Comparison of ENCODE assay signal across 12 cellular contexts in genomic region chr17:40447148-40447644, GRCh38. TPM values are rescaled to one million over a fixed set of nuclear protein-coding genes. Genes with fewer than 3 reads are reported as not detected.
DNase-seq lines count a peak whose midpoint lies in the region; ATAC-seq, FAIRE-seq and TF ChIP-seq lines count a peak whose summit lies in the region.
"Had no signal": no experiment of that assay in that cellular context is flagged by ENCODE, and none has a peak within 500 bp of the region (broad histone marks: within the 10 kb centered on the region; RNA-seq: fewer than 3 reads in every experiment).

No MANE protein-coding gene starts in this region.

- H3K9ac ChIP-seq in adipocyte (ENCODE audit: low read length) = peak overlapping the region; percentile 98
- H3K9ac ChIP-seq in parathyroid adenoma = no peak overlapping the region

- no peaks in the 10 kb centered on the region for H3K9me3 ChIP-seq in A549
- H3K9me3 ChIP-seq in adipocyte (ENCODE audit: control insufficient read depth, low read length) = no peaks in the 10 kb centered on the region
- H3K9me3 ChIP-seq in parathyroid adenoma (ENCODE audit: control insufficient read depth, low read length) = no peaks in the 10 kb centered on the region
- no peaks in the 10 kb centered on the region for H3K9me3 ChIP-seq in WERI-Rb-1 (ENCODE audit: severe bottlenecking)

- H3K4me3 ChIP-seq in A549 (peak overlapping the region; percentile 78), adipocyte (ENCODE audit: low read length) (peak overlapping the region; percentile 90), foreskin fibroblast (ENCODE audit: low read depth in 1 of 2, low read length in 2 of 2) (peak overlapping the region; percentile 62 to 74), parathyroid adenoma (ENCODE audit: low read depth, low read length) (no peak overlapping the region), WERI-Rb-1 (ENCODE audit: low read depth, low read length) (no peak overlapping the region)

- TF ChIP-seq POLR2A in A549 (IDR thresholded peaks at IDR 0.05; ENCODE audit: low read length) = no peak

- no peak for TF ChIP-seq RAD21 in A549 (conservative IDR thresholded peaks at IDR 0.05 in 1 of 2, IDR thresholded peaks at IDR 0.05 in 1 of 2)

- H3K36me3 ChIP-seq in adipocyte (ENCODE audit: control insufficient read depth, insufficient read depth, low read length, severe bottlenecking) (peaks cover 11% of the 10 kb centered on the region), parathyroid adenoma (ENCODE audit: control insufficient read depth, insufficient read depth, low read length) (no peaks in the 10 kb centered on the region), WERI-Rb-1 (peaks cover under 1% of the 10 kb centered on the region)

- ATAC-seq in A549 (no peak), GM21619 (IDR thresholded peaks at IDR 0.05; ENCODE audit: unreplicated experiment) (no peak)
- ATAC-seq in stimulated activated naive CD8-positive, alpha-beta T cell treated with anti-CD3 and anti-CD28 coated beads, Interleukin-15, Interleukin-2, amounts not matched to agents 100 U/mL and 50 U/mL, for 24 hours = no peak

- H3K27me3 ChIP-seq in adipocyte (replicated peaks; ENCODE audit: control insufficient read depth, insufficient read depth, low read length) (no peaks in the 10 kb centered on the region), parathyroid adenoma (ENCODE audit: control insufficient read depth, insufficient read depth, low read length) (no peaks in the 10 kb centered on the region), WERI-Rb-1 (ENCODE audit: insufficient read depth, low read depth, severe bottlenecking) (no peaks in the 10 kb centered on the region)

- H3K79me2 ChIP-seq in parathyroid adenoma = no peaks in the 10 kb centered on the region

- POLR2A ChIA-PET in A549 (lab: Yijun Ruan, JAX) = interaction anchor here (0.8 to 1.9 kb wide), 8 partner anchors 8 to 1241 kb away, joined by 3 to 7 read pairs (median 4); partner anchors contain the start of gene EIF1

- H3K4me2 ChIP-seq in A549 (peak overlapping the region; percentile 91), parathyroid adenoma (ENCODE audit: low read length) (no peak overlapping the region)

- no peak for TF ChIP-seq CTCF in A549 (IDR thresholded peaks at IDR 0.05)
- TF ChIP-seq CTCF in foreskin fibroblast (IDR thresholded peaks at IDR 0.05; ENCODE audit: low read depth, low read length) = no peak
- no peak for TF ChIP-seq CTCF in parathyroid adenoma (IDR thresholded peaks at IDR 0.05)
- no peak for TF ChIP-seq CTCF in WERI-Rb-1 (IDR thresholded peaks at IDR 0.05; ENCODE audit: low read depth, low read length)

- DNase-seq in A549 (ENCODE audit: low read depth in 1 of 2, low spot score in 1 of 2) (no peak), adipocyte (ENCODE audit: low read depth) (peak; percentile 16), foreskin fibroblast (no peak), amniotic stem cell (lab: John Stamatoyannopoulos, UW) (no peak), WERI-Rb-1 (no peak)
- DNase-seq in stimulated activated naive CD8-positive, alpha-beta T cell treated with anti-CD3 and anti-CD28 coated beads, Interleukin-15, Interleukin-2, amounts not matched to agents 100 U/mL and 50 U/mL, for 24 hours = no peak
- DNase-seq: activated T-cell treated with anti-CD3 and anti-CD28 coated beads for 4 hours had no signal

- 7% methylated on average over 8 of the region's 8 CpGs for WGBS in A549 (ENCODE audit: missing lambda C conversion rate)

- FAIRE-seq in A549 (lab: Jason Lieb, UNC) = no peak
- FAIRE-seq: G401.6 had no signal

- CTCF ChIA-PET in A549 (lab: Yijun Ruan, JAX) = interaction anchor here (0.7 to 37.5 kb wide), 15 partner anchors 6 to 157 kb away, joined by 3 to 822 read pairs (median 7); partner anchors contain the start of gene IGFBP4

- peaks cover 58% of the 10 kb centered on the region for H3K4me1 ChIP-seq in A549
- peaks cover 61% of the 10 kb centered on the region for H3K4me1 ChIP-seq in adipocyte (ENCODE audit: control insufficient read depth, insufficient read depth, low read length)
- H3K4me1 ChIP-seq in parathyroid adenoma = peaks cover 6% of the 10 kb centered on the region

- H3K27ac ChIP-seq in A549 (peak overlapping the region; percentile 98), parathyroid adenoma (peak overlapping the region; percentile 53), WERI-Rb-1 (no peak overlapping the region)

- no peak overlapping the region for H2AFZ ChIP-seq in parathyroid adenoma

- TF ChIP-seq EP300 in A549 (IDR thresholded peaks at IDR 0.05) = no peak

TF ChIP-seq in A549, 52 proteins besides CTCF, POLR2A, EP300 and RAD21:
- TF ChIP-seq MAFK (IDR thresholded peaks at IDR 0.05; ENCODE audit: partially characterized antibody) (peak; percentile 87), EHF (CRISPR knock-in tag; IDR thresholded peaks at IDR 0.05) (no peak), BHLHE40 (IDR thresholded peaks at IDR 0.05; ENCODE audit: low read depth, low read length) (no peak), HMGXB4 (CRISPR knock-in tag; IDR thresholded peaks at IDR 0.05; ENCODE audit: borderline replicate concordance) (no peak), MYC (IDR thresholded peaks at IDR 0.05; ENCODE audit: borderline replicate concordance, low read length) (no peak), EHMT2 (IDR thresholded peaks at IDR 0.05; ENCODE audit: low read depth) (no peak), GATA3 (IDR thresholded peaks at IDR 0.05; ENCODE audit: borderline replicate concordance) (0 out of 2 replicates have a peak, but pooled peaks have one; percentile 4), BCL3 (IDR thresholded peaks at IDR 0.05) (no peak), CBX2 (IDR thresholded peaks at IDR 0.05; ENCODE audit: borderline replicate concordance, low read depth) (no peak), MAX (IDR thresholded peaks at IDR 0.05) (peak; percentile 48; the same call in 1 of the 2 replicates), FOXS1 (CRISPR knock-in tag; IDR thresholded peaks at IDR 0.05) (no peak), HOXB5 (CRISPR knock-in tag; IDR thresholded peaks at IDR 0.05) (no peak), RCOR1 (IDR thresholded peaks at IDR 0.05; ENCODE audit: low read depth, low read length) (no peak), TFCP2L1 (CRISPR knock-in tag; IDR thresholded peaks at IDR 0.05) (0 out of 2 replicates have a peak, but pooled peaks have one; percentile 4), E2F6 (IDR thresholded peaks at IDR 0.05; ENCODE audit: borderline replicate concordance, low read depth) (0 out of 2 replicates have a peak, but pooled peaks have one; percentile 23)

RNA-seq across cellular contexts. Expression of gene IGFBP4, which starts 3.9 kb away (rescaled TPM):
- polyA plus RNA-seq in A549 (2011; rRNA removed) (1,080 and 1,577 TPM in 2 replicates), A549 (2017; fragmentation: RNase III; extraction: RNeasy Plus Mini Kit Qiagen cat#74134 plus additional on column Dnase treatment) (1,501 to 1,941 TPM (median 1,829 TPM) in 3 replicates)
- polyA plus RNA-seq in A549 (2012; cell fraction: cytosol; rRNA removed) = 1,069 and 1,422 TPM in 2 replicates
- 982 and 1,044 TPM in 2 replicates for polyA plus RNA-seq in A549 (2012; cell fraction: nucleus; rRNA removed)
- polyA minus RNA-seq in A549 (2011; rRNA and poly(A)+ RNA removed) = 1,444 and 1,452 TPM in 2 replicates

RNA-seq across cellular contexts. Expression of gene TOP2A, which starts 29.5 kb away (rescaled TPM):
- polyA plus RNA-seq in A549 (2011; rRNA removed) (273 and 416 TPM in 2 replicates), A549 (2017; fragmentation: RNase III; extraction: RNeasy Plus Mini Kit Qiagen cat#74134 plus additional on column Dnase treatment) (210 to 241 TPM (median 226 TPM) in 3 replicates)
- 78.4 and 82.0 TPM in 2 replicates for polyA plus RNA-seq in A549 (2012; cell fraction: cytosol; rRNA removed)
- 75.2 and 121 TPM in 2 replicates for polyA plus RNA-seq in A549 (2012; cell fraction: nucleus; rRNA removed)
- 83.1 and 83.3 TPM in 2 replicates for polyA minus RNA-seq in A549 (2011; rRNA and poly(A)+ RNA removed)
- polyA plus RNA-seq: IgD-negative memory B cell had no signal

RNA-seq across cellular contexts. Expression of gene TNS4, which starts 54.2 kb away (rescaled TPM):
- 24.2 and 45.9 TPM in 2 replicates for polyA plus RNA-seq in A549 (2011; rRNA removed)
- 18.0 and 30.2 TPM in 2 replicates for polyA plus RNA-seq in A549 (2012; cell fraction: cytosol; rRNA removed)
- polyA plus RNA-seq in A549 (2012; cell fraction: nucleus; rRNA removed) = 83.8 and 125 TPM in 2 replicates
- polyA plus RNA-seq in A549 (2017; fragmentation: RNase III; extraction: RNeasy Plus Mini Kit Qiagen cat#74134 plus additional on column Dnase treatment) = 61.6 to 75.9 TPM (median 73.5 TPM) in 3 replicates
- 62.8 and 79.7 TPM in 2 replicates for polyA minus RNA-seq in A549 (2011; rRNA and poly(A)+ RNA removed)
- polyA plus RNA-seq: IgD-negative memory B cell, neural cell had no signal

Comparison
In these comparisons a context has a peak if more than half of its experiments do, and no peak if none do; other contexts are left out.
1. H3K4me3 ChIP-seq: peak in A549 (single experiment), adipocyte (single experiment) and foreskin fibroblast (2 of 2); none in parathyroid adenoma (single experiment) and WERI-Rb-1 (single experiment).